ENCODE assay signal across 15 cellular contexts in genomic region chr2:69720922-69721491, GRCh38. TPM values are rescaled to one million over a fixed set of nuclear protein-coding genes. Genes with fewer than 3 reads are reported as not detected.
DNase-seq lines count a peak whose midpoint lies in the region; ATAC-seq and TF ChIP-seq lines count a peak whose summit lies in the region.
"Had no signal": no experiment of that assay in that cellular context is flagged by ENCODE, and none has a peak within 500 bp of the region (broad histone marks: within the 10 kb centered on the region; RNA-seq: fewer than 3 reads in every experiment).

No MANE protein-coding gene starts in this region.

- H3K4me1 ChIP-seq in SK-N-SH (ENCODE audit: control insufficient read depth in 1 of 2, insufficient read depth in 2 of 2, low read depth in 1 of 2, low read length in 1 of 2) (peaks cover 0 to 19% of the 10 kb centered on the region in 2 experiments; a peak in 1 of 4 replicates), right lobe of liver (no peaks in the 10 kb centered on the region), mesenchymal stem cell (ENCODE audit: control insufficient read depth, insufficient read depth, low read depth, low read length) (peaks cover 21% of the 10 kb centered on the region)

- H4K20me1 ChIP-seq in SK-N-SH (ENCODE audit: insufficient read depth): no peaks in the 10 kb centered on the region

- POLR2A ChIA-PET in SK-N-SH (lab: Yijun Ruan, JAX): interaction anchor here (0.8 to 1.1 kb wide), 2 partner anchors 77 to 85 kb away, joined by 3 to 5 read pairs; partner anchors contain the start of gene AAK1

- peak in 3 of 4 donors; percentile 18 to 38 (median 28) for ATAC-seq in right lobe of liver
- no peak for ATAC-seq in GM19395 (IDR thresholded peaks at IDR 0.05; ENCODE audit: unreplicated experiment)

- peak in 1 of 2 experiments; percentile 75; a peak in 2 of 4 replicates for TF ChIP-seq EP300 in SK-N-SH (IDR thresholded peaks at IDR 0.05; ENCODE audit: borderline replicate concordance in 1 of 2, low read depth in 1 of 2, low read length in 1 of 2)

- H3K27ac ChIP-seq in SK-N-SH (ENCODE audit: low read depth in 2 of 2, low read length in 1 of 2) (peak overlapping the region in 1 of 2 experiments; percentile 88; a peak in 2 of 4 replicates), right lobe of liver (no peak overlapping the region), mesenchymal stem cell (ENCODE audit: low read length, poor library complexity, severe bottlenecking) (no peak overlapping the region)

- H2AFZ ChIP-seq in SK-N-SH (ENCODE audit: low read depth) (no peak overlapping the region), mesenchymal stem cell (ENCODE audit: low read depth, low read length) (no peak overlapping the region)

- H4K8ac ChIP-seq in mesenchymal stem cell (ENCODE audit: low read length): no peak overlapping the region

- no peak overlapping the region for H2BK5ac ChIP-seq in mesenchymal stem cell (ENCODE audit: low read depth, low read length, poor library complexity, severe bottlenecking)

- H3K18ac ChIP-seq in mesenchymal stem cell (ENCODE audit: low read depth in 1 of 2, low read length in 2 of 2): no peak overlapping the region

- peaks cover 4% of the 10 kb centered on the region for H3F3A ChIP-seq in SK-N-SH (replicated peaks; ENCODE audit: insufficient read depth)

- H4K91ac ChIP-seq in mesenchymal stem cell (ENCODE audit: low read length): no peak overlapping the region

- H3K27me3 ChIP-seq in SK-N-SH (ENCODE audit: insufficient read depth): no peaks in the 10 kb centered on the region
- no peaks in the 10 kb centered on the region for H3K27me3 ChIP-seq in right lobe of liver
- H3K27me3 ChIP-seq in mesenchymal stem cell (ENCODE audit: control insufficient read depth in 1 of 2, insufficient read depth in 1 of 2, low read length in 2 of 2): no peaks in the 10 kb centered on the region

- H2BK15ac ChIP-seq in mesenchymal stem cell (ENCODE audit: low read depth, poor library complexity, severe bottlenecking): no peak overlapping the region

- TF ChIP-seq CTCF in SK-N-SH (IDR thresholded peaks at IDR 0.05): no peak
- TF ChIP-seq CTCF in right lobe of liver (IDR thresholded peaks at IDR 0.05): no peak

- H3K9ac ChIP-seq in SK-N-SH (no peak overlapping the region), mesenchymal stem cell (ENCODE audit: low read length) (no peak overlapping the region)

- no peak; the same call in 1 of the 2 replicates for TF ChIP-seq RAD21 in SK-N-SH (IDR thresholded peaks at IDR 0.05; ENCODE audit: low read length)

- intact Hi-C loops in right lobe of liver (cut with DNase I): loop anchor here in 1 of 2 donors (5.0 kb wide), 1 partner anchor 96 kb away; no protein-coding TSS in a partner anchor

- no peaks in the 10 kb centered on the region for H3K9me3 ChIP-seq in SK-N-SH
- H3K9me3 ChIP-seq in right lobe of liver: no peaks in the 10 kb centered on the region
- H3K9me3 ChIP-seq in mesenchymal stem cell (ENCODE audit: control insufficient read depth, low read length): no peaks in the 10 kb centered on the region

- no peaks in the 10 kb centered on the region for H3K79me2 ChIP-seq in SK-N-SH (ENCODE audit: insufficient read depth)

- H3K9me2 ChIP-seq in SK-N-SH: no peaks in the 10 kb centered on the region

- H2AK5ac ChIP-seq in mesenchymal stem cell (ENCODE audit: low read length, severe bottlenecking): no peak overlapping the region

- H2BK12ac ChIP-seq in mesenchymal stem cell (ENCODE audit: low read length in 2 of 2): no peak overlapping the region

- no peaks in the 10 kb centered on the region for H3K79me1 ChIP-seq in mesenchymal stem cell (replicated peaks; ENCODE audit: low read length, poor library complexity, severe bottlenecking)

- TF ChIP-seq POLR2A in right lobe of liver (IDR thresholded peaks at IDR 0.05): no peak

- no peak overlapping the region for H3K14ac ChIP-seq in mesenchymal stem cell (ENCODE audit: low read length in 2 of 2)

- H3K4me2 ChIP-seq in SK-N-SH (no peak overlapping the region), mesenchymal stem cell (ENCODE audit: low read length, poor library complexity, severe bottlenecking) (no peak overlapping the region)

- H3K4me3 ChIP-seq in SK-N-SH (ENCODE audit: low read depth in 2 of 2, low read length in 1 of 2) (no peak overlapping the region), right lobe of liver (no peak overlapping the region), mesenchymal stem cell (ENCODE audit: insufficient read depth in 1 of 2, low read depth in 1 of 2, low read length in 2 of 2) (no peak overlapping the region)

- DNase-seq in NCI-H748 (lab: John Stamatoyannopoulos, UW; ENCODE audit: unreplicated experiment): peak; percentile 14
- DNase-seq in NCI-H748 treated with DMSO at 0.1 percent for 48 hours (lab: John Stamatoyannopoulos, UW): no peak
- peak; percentile 61 for DNase-seq in SK-N-SH
- DNase-seq in right lobe of liver: no peak
- no peak for DNase-seq in mesenchymal stem cell
- no peak for DNase-seq in H4 (ENCODE audit: low spot score)
- DNase-seq in NCI-H1105 (lab: John Stamatoyannopoulos, UW): no peak
- DNase-seq: CD4-positive, alpha-beta T cell; GOT3; HCEC 1CT; NCI-H1092; NCI-H1694; NCI-H2029 treated with DMSO at 0.1 percent for 48 hours; NCI-H446 treated with DMSO at 0.1 percent for 48 hours had no signal

- CTCF ChIA-PET in SK-N-SH (lab: Yijun Ruan, JAX): interaction anchor here (0.6 to 3.9 kb wide), 8 partner anchors 21 to 115 kb away, joined by 3 to 39 read pairs (median 4); partner anchors contain the start of genes AAK1 and ANXA4

- no peaks in the 10 kb centered on the region for H3K36me3 ChIP-seq in SK-N-SH (replicated peaks in 1 of 2; ENCODE audit: control insufficient read depth in 1 of 2, insufficient read depth in 2 of 2, low read length in 1 of 2)
- no peaks in the 10 kb centered on the region for H3K36me3 ChIP-seq in right lobe of liver
- no peaks in the 10 kb centered on the region for H3K36me3 ChIP-seq in mesenchymal stem cell (ENCODE audit: control insufficient read depth in 1 of 2, insufficient read depth in 2 of 2, low read depth in 1 of 2, low read length in 2 of 2)

- H3K23ac ChIP-seq in mesenchymal stem cell (ENCODE audit: low read length in 2 of 2): no peak overlapping the region

- WGBS in SK-N-SH (ENCODE audit: low lambda C conversion rate): 89% methylated on average over 5 of the region's 5 CpGs
- WGBS in right lobe of liver (ENCODE audit: insufficient coverage, low coverage, low lambda C conversion rate, missing lambda C conversion rate): 33% methylated on average over 5 of the region's 5 CpGs
- WGBS in mesenchymal stem cell: 90% methylated on average over 3 of the region's 5 CpGs

- H3K4ac ChIP-seq in mesenchymal stem cell (ENCODE audit: low read depth in 1 of 2, low read length in 2 of 2): no peak overlapping the region

- no peak overlapping the region for H2BK120ac ChIP-seq in mesenchymal stem cell (ENCODE audit: low read depth, low read length)

TF ChIP-seq in SK-N-SH, 30 proteins besides CTCF, POLR2A, EP300 and RAD21 (continues in another document):
- TF ChIP-seq TAF1 (IDR thresholded peaks at IDR 0.05; ENCODE audit: borderline replicate concordance, low read depth, low read length) (no peak), GABPA (IDR thresholded peaks at IDR 0.05; ENCODE audit: low read depth) (no peak), GATA2 (CRISPR knock-in tag; IDR thresholded peaks at IDR 0.05) (peak; percentile 72), SMC3 (IDR thresholded peaks at IDR 0.05; ENCODE audit: low read depth, low read length) (no peak), POLR2AphosphoS5 (IDR thresholded peaks at IDR 0.05; ENCODE audit: low read depth, low read length) (no peak), PBX3 (IDR thresholded peaks at IDR 0.05) (no peak), RCOR1 (IDR thresholded peaks at IDR 0.05; ENCODE audit: low read length) (peak; percentile 65; the same call in 1 of the 2 replicates), RFX5 (IDR thresholded peaks at IDR 0.05; ENCODE audit: low read length) (no peak), TEAD4 (IDR thresholded peaks at IDR 0.05; ENCODE audit: borderline replicate concordance, insufficient read depth) (no peak), ZBTB33 (IDR thresholded peaks at IDR 0.05; ENCODE audit: borderline replicate concordance, low read depth) (no peak), CHD2 (IDR thresholded peaks at IDR 0.05; ENCODE audit: low read length, partially characterized antibody) (peak; percentile 48), SIN3A (IDR thresholded peaks at IDR 0.05; ENCODE audit: borderline replicate concordance, low read depth, low read length) (no peak), ELF1 (IDR thresholded peaks at IDR 0.05) (no peak), YY1 (IDR thresholded peaks at IDR 0.05; ENCODE audit: low read depth) (no peak)

RNA-seq across cellular contexts. Expression of gene ANXA4, which starts 20.9 kb away (rescaled TPM):
- 93.2 and 137 TPM in 2 replicates for polyA plus RNA-seq in SK-N-SH (2012; rRNA removed)
- polyA plus RNA-seq in SK-N-SH (2012; cell fraction: cytosol; rRNA removed): 86.9 and 101 TPM in 2 replicates
- 126 and 213 TPM in 2 replicates for polyA plus RNA-seq in SK-N-SH (2012; cell fraction: nucleus; rRNA removed)
- total RNA-seq in right lobe of liver: 100 to 1,000 TPM in 3 of 6 experiments, 10 to 100 TPM in 3; 53.5 to 173 (median 92.1) TPM
- polyA plus RNA-seq in mesenchymal stem cell (2013, experiment 1 of 2): 99.3 TPM
- polyA plus RNA-seq in mesenchymal stem cell (2013, experiment 2 of 2): 95.9 TPM
- 9.8 and 19.8 TPM in 2 replicates for total RNA-seq in H4 (2014; rRNA removed; shearing (Covaris generic))

Comparison
In these comparisons a context has a peak if more than half of its experiments do, and no peak if none do; other contexts are left out.
1. DNase-seq: peak in NCI-H748 (single experiment) and SK-N-SH (single experiment); none in NCI-H748 treated with DMSO at 0.1 percent for 48 hours (single experiment), right lobe of liver (0 of 3), mesenchymal stem cell (single experiment), H4 (single experiment) and NCI-H1105 (single experiment).